In the genomic region with DNA sequence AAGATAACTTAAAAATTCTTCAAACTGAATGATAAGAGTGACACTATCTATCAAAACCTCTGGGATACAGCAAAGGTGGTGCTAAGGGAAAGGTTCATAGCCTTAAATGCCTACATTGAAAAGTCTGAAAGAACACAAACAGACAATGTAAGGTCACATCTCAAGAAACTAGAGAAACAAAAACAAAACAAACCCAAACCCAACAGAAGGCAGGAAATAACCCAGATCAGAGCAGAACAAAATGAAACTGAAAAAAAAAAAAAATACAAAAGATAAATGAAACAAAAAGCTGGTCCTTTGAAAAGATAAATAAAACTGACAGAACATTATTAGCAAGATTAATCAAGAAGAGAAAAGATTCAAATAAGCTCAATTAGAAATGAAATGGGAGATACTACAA, we compare ENCODE assay signal across 8 cellular contexts. TPM values are rescaled to one million over a fixed set of nuclear protein-coding genes. Genes with fewer than 3 reads are reported as not detected.
DNase-seq lines count a peak whose midpoint lies in the region; ATAC-seq, FAIRE-seq and TF ChIP-seq lines count a peak whose summit lies in the region.

No MANE protein-coding gene starts in this region.

- H3K4me1 ChIP-seq in colonic mucosa: no peaks in the 10 kb centered on the region
- no peaks in the 10 kb centered on the region for H3K4me1 ChIP-seq in HepG2 (ENCODE audit: insufficient read depth, low read length)

- no peak overlapping the region for H2AFZ ChIP-seq in HepG2 (ENCODE audit: low read length)

- TF ChIP-seq CTCF in colonic mucosa (IDR thresholded peaks at IDR 0.05) (no peak), HepG2 (CRISPR knock-in tag; IDR thresholded peaks at IDR 0.05) (no peak)

- no peaks in the 10 kb centered on the region for H3K79me2 ChIP-seq in HepG2 (ENCODE audit: insufficient read depth, low read length)

- TF ChIP-seq EP300 in HepG2 (IDR thresholded peaks at IDR 0.05; ENCODE audit: low read depth in 2 of 2, low read length in 2 of 2) (no peak), HepG2 (CRISPR knock-in tag; IDR thresholded peaks at IDR 0.05; ENCODE audit: borderline replicate concordance) (no peak)

- peak overlapping the region; percentile 38 for H3K27ac ChIP-seq in colonic mucosa
- no peak overlapping the region for H3K27ac ChIP-seq in HepG2 (ENCODE audit: extremely low read length, insufficient read depth, low read length)
- H3K27ac ChIP-seq in substantia nigra (ENCODE audit: low read depth, low read length, poor library complexity, severe bottlenecking): no peak overlapping the region

- CTCF ChIA-PET in HepG2 (lab: Yijun Ruan, JAX; ENCODE audit: low intra/inter-chr PET ratio, low total read pairs): no interaction called here

- H4K20me1 ChIP-seq in HepG2 (ENCODE audit: insufficient read depth, low read length): no peaks in the 10 kb centered on the region

- TF ChIP-seq RAD21 in HepG2 (CRISPR knock-in tag; IDR thresholded peaks at IDR 0.05): no peak

- DNase-seq in GM12892 (ENCODE audit: insufficient read length) (no peak), colonic mucosa (no peak), HepG2 (ENCODE audit: low spot score) (no peak), NCI-H446 treated with DMSO at 0.1 percent for 48 hours (lab: John Stamatoyannopoulos, UW) (no peak), NCI-H524 treated with DMSO at 0.1 percent for 48 hours (lab: John Stamatoyannopoulos, UW) (no peak), substantia nigra (lab: John Stamatoyannopoulos, UW) (no peak)

- peak; percentile 86 for FAIRE-seq in GM12892 (lab: Jason Lieb, UNC)
- no peak for FAIRE-seq in HepG2 (lab: Jason Lieb, UNC)

- POLR2A ChIA-PET in HepG2 (lab: Yijun Ruan, JAX): no interaction called here

- intact Hi-C loops in colonic mucosa (cut with DNase I) (no loop called here), HepG2 (cut with micrococcal nuclease; ENCODE audit: unreplicated experiment) (no loop called here)

- no TSS peak for BruUV-seq in HepG2 (replicated peaks; lab: Mats Ljungman, UMichigan)

- no peak overlapping the region for H3K4me2 ChIP-seq in HepG2 (ENCODE audit: low read depth, low read length)

- in situ Hi-C loops in HepG2 (cut with HindIII; ENCODE audit: extremely low pct_ligation_motif_present, low pct_unique_long_range_greater_than_20kb): loop anchor here (10.0 kb wide), 1 partner anchor 115 kb away; no protein-coding TSS in a partner anchor

- H3K9ac ChIP-seq in colonic mucosa (ENCODE audit: low read depth in 2 of 2, low read length in 2 of 2): no peak overlapping the region
- H3K9ac ChIP-seq in HepG2 (ENCODE audit: insufficient read depth, low read depth, low read length): no peak overlapping the region

- no peaks in the 10 kb centered on the region for H3K27me3 ChIP-seq in colonic mucosa
- H3K27me3 ChIP-seq in HepG2 (ENCODE audit: control insufficient read depth in 1 of 2, insufficient read depth in 2 of 2, low read length in 2 of 2): no peaks in the 10 kb centered on the region

- no peak for TF ChIP-seq POLR2A in GM12892 (IDR thresholded peaks at IDR 0.05; ENCODE audit: low read depth, low read length)
- TF ChIP-seq POLR2A in HepG2 (IDR thresholded peaks at IDR 0.05; ENCODE audit: insufficient read depth in 1 of 2, low read depth in 2 of 2, low read length in 2 of 2): no peak

- H3K4me3 ChIP-seq in colonic mucosa: no peak overlapping the region
- no peak overlapping the region for H3K4me3 ChIP-seq in HepG2 (replicated peaks in 1 of 3; ENCODE audit: insufficient read depth in 1 of 3, low read depth in 2 of 3, low read length in 3 of 3)

- H3K9me3 ChIP-seq in colonic mucosa (no peaks in the 10 kb centered on the region), HepG2 (ENCODE audit: low read length) (no peaks in the 10 kb centered on the region)

- peak; percentile 66 for ATAC-seq in GM21360 (IDR thresholded peaks at IDR 0.05; ENCODE audit: unreplicated experiment)
- peak; percentile 90 for ATAC-seq in HG03175 (IDR thresholded peaks at IDR 0.05; ENCODE audit: unreplicated experiment)
- no peak for ATAC-seq in HepG2

- no peaks in the 10 kb centered on the region for H3K36me3 ChIP-seq in colonic mucosa
- no peaks in the 10 kb centered on the region for H3K36me3 ChIP-seq in HepG2 (replicated peaks in 1 of 2; ENCODE audit: control insufficient read depth in 1 of 2, insufficient read depth in 2 of 2, low read length in 2 of 2)

TF ChIP-seq in HepG2, 621 proteins besides CTCF, POLR2A, EP300 and RAD21 (continues in another document):
- no peak for TF ChIP-seq GTF2F1 (IDR thresholded peaks at IDR 0.05; ENCODE audit: low read length)
- TF ChIP-seq ZNF160 (CRISPR knock-in tag; IDR thresholded peaks at IDR 0.05): no peak
- TF ChIP-seq ZFP41 (CRISPR knock-in tag; IDR thresholded peaks at IDR 0.05; ENCODE audit: borderline replicate concordance): no peak
- no peak for TF ChIP-seq ZFY (CRISPR knock-in tag; IDR thresholded peaks at IDR 0.05)
- TF ChIP-seq ZNF782 (CRISPR knock-in tag; IDR thresholded peaks at IDR 0.05; ENCODE audit: borderline replicate concordance): no peak
- no peak for TF ChIP-seq ZNF563 (CRISPR knock-in tag; IDR thresholded peaks at IDR 0.05)
- no peak for TF ChIP-seq ZNF607 (CRISPR knock-in tag; IDR thresholded peaks at IDR 0.05; ENCODE audit: borderline replicate concordance)
- no peak for TF ChIP-seq KMT2B (CRISPR knock-in tag; IDR thresholded peaks at IDR 0.05)

RNA-seq across cellular contexts. Expression of gene ODF2L, which starts 6.8 kb away (rescaled TPM):
- polyA plus RNA-seq in GM12892 (2012; ENCODE audit: missing spikeins): 14.9 TPM
- total RNA-seq in colonic mucosa (10 to 100 TPM; 21.9 to 35.9 TPM), HepG2 (2016; rRNA removed; fragmentation: Illumina TruSeq; extraction: Trizol) (0.07 and 0.27 TPM in 2 replicates)
- not detected in 2 replicates for total RNA-seq in HepG2 (2016; cell fraction: cytosol; rRNA removed; fragmentation: Illumina TruSeq; extraction: Trizol; ENCODE audit: low read depth)
- total RNA-seq in HepG2 (2016; cell fraction: insoluble cytoplasmic fraction; rRNA removed; fragmentation: Illumina TruSeq; extraction: Trizol): 0.15 and 0.22 TPM in 2 replicates
- not detected in 2 replicates for total RNA-seq in HepG2 (2016; cell fraction: membrane; rRNA removed; fragmentation: Illumina TruSeq; extraction: Trizol)
- total RNA-seq in HepG2 (2016; cell fraction: nucleus; rRNA removed; fragmentation: Illumina TruSeq; extraction: Trizol): 0.97 and 1.2 TPM in 2 replicates
- not detected in 2 replicates for polyA plus RNA-seq in HepG2 (2011; rRNA removed)
- polyA plus RNA-seq in HepG2 (2011; cell fraction: cytosol; rRNA removed): not detected in 2 replicates
- not detected in 2 replicates for polyA plus RNA-seq in HepG2 (2011; cell fraction: nucleus; rRNA removed)
- not detected in 2 replicates for polyA plus RNA-seq in HepG2 (2012)
- polyA plus RNA-seq in HepG2 (2016; cell fraction: cytosol; fragmentation: Illumina TruSeq; extraction: Trizol; ENCODE audit: low read depth): not detected in 2 replicates
- 0.71 TPM in 1 of 2 replicates, not detected in the other for polyA plus RNA-seq in HepG2 (2016; cell fraction: insoluble cytoplasmic fraction; fragmentation: Illumina TruSeq; extraction: Trizol; ENCODE audit: low read depth)
- not detected in 2 replicates for polyA plus RNA-seq in HepG2 (2016; cell fraction: membrane; fragmentation: Illumina TruSeq; extraction: Trizol; ENCODE audit: low read depth)
- 1.1 TPM in 1 of 2 replicates, not detected in the other for polyA plus RNA-seq in HepG2 (2016; cell fraction: nucleus; fragmentation: Illumina TruSeq; extraction: Trizol; ENCODE audit: insufficient read depth, low read depth)
- polyA minus RNA-seq in HepG2 (2011; rRNA and poly(A)+ RNA removed; ENCODE audit: low replicate concordance): 0.02 and 5.6 TPM in 2 replicates
- not detected in 2 replicates for polyA minus RNA-seq in HepG2 (2011; cell fraction: cytosol; rRNA and poly(A)+ RNA removed)
- not detected in 2 replicates for polyA minus RNA-seq in HepG2 (2011; cell fraction: nucleus; rRNA and poly(A)+ RNA removed)

RNA-seq across cellular contexts. Expression of gene CLCA2, which starts 34.7 kb away (rescaled TPM):
- polyA plus RNA-seq in GM12892 (2012; ENCODE audit: missing spikeins): not detected
- 1 to 10 TPM; 1.2 to 1.7 TPM for total RNA-seq in colonic mucosa
- total RNA-seq in HepG2 (2016; rRNA removed; fragmentation: Illumina TruSeq; extraction: Trizol): not detected in 2 replicates
- not detected in 2 replicates for total RNA-seq in HepG2 (2016; cell fraction: cytosol; rRNA removed; fragmentation: Illumina TruSeq; extraction: Trizol; ENCODE audit: low read depth)
- total RNA-seq in HepG2 (2016; cell fraction: insoluble cytoplasmic fraction; rRNA removed; fragmentation: Illumina TruSeq; extraction: Trizol): not detected in 2 replicates
- total RNA-seq in HepG2 (2016; cell fraction: membrane; rRNA removed; fragmentation: Illumina TruSeq; extraction: Trizol): not detected in 2 replicates
- not detected in 2 replicates for total RNA-seq in HepG2 (2016; cell fraction: nucleus; rRNA removed; fragmentation: Illumina TruSeq; extraction: Trizol)
- not detected in 2 replicates for polyA plus RNA-seq in HepG2 (2011; rRNA removed)
- polyA plus RNA-seq in HepG2 (2011; cell fraction: cytosol; rRNA removed): not detected in 2 replicates
- polyA plus RNA-seq in HepG2 (2011; cell fraction: nucleus; rRNA removed): not detected in 2 replicates
- polyA plus RNA-seq in HepG2 (2012): not detected in 2 replicates
- polyA plus RNA-seq in HepG2 (2016; cell fraction: cytosol; fragmentation: Illumina TruSeq; extraction: Trizol; ENCODE audit: low read depth): not detected in 2 replicates
- not detected in 2 replicates for polyA plus RNA-seq in HepG2 (2016; cell fraction: insoluble cytoplasmic fraction; fragmentation: Illumina TruSeq; extraction: Trizol; ENCODE audit: low read depth)
- polyA plus RNA-seq in HepG2 (2016; cell fraction: membrane; fragmentation: Illumina TruSeq; extraction: Trizol; ENCODE audit: low read depth): not detected in 2 replicates
- not detected in 2 replicates for polyA plus RNA-seq in HepG2 (2016; cell fraction: nucleus; fragmentation: Illumina TruSeq; extraction: Trizol; ENCODE audit: insufficient read depth, low read depth)
- polyA minus RNA-seq in HepG2 (2011; rRNA and poly(A)+ RNA removed; ENCODE audit: low replicate concordance): 1.1 TPM in 1 of 2 replicates, not detected in the other
- polyA minus RNA-seq in HepG2 (2011; cell fraction: cytosol; rRNA and poly(A)+ RNA removed): not detected in 2 replicates
- not detected in 2 replicates for polyA minus RNA-seq in HepG2 (2011; cell fraction: nucleus; rRNA and poly(A)+ RNA removed)

Comparison
In these comparisons a context has a peak if more than half of its experiments do, and no peak if none do; other contexts are left out.
1. RNA of gene ODF2L, which starts 6.8 kb away (total RNA-seq): 21.9 to 35.9 TPM in colonic mucosa; 0.07 to 1.2 TPM in HepG2; every median in the first group is over 10 times any median in the second.